Comparison of ENCODE assay signal across 2 cellular contexts in genomic region chr4:180664766-180665368, GRCh38.
TF ChIP-seq lines count a peak whose summit lies in the region.

No MANE protein-coding gene starts in this region.

TF ChIP-seq in WTC11, 78 proteins besides CTCF, POLR2A, EP300 and RAD21 (continued from another document):
- TF ChIP-seq PRDM15 (CRISPR knock-in tag; IDR thresholded peaks at IDR 0.05): no peak
- TF ChIP-seq KAT7 (CRISPR knock-in tag; IDR thresholded peaks at IDR 0.05; ENCODE audit: borderline replicate concordance): no peak

TF ChIP-seq in H1, 55 proteins besides CTCF, POLR2A, EP300 and RAD21 (continued from another document):
- no peak for TF ChIP-seq JUN (IDR thresholded peaks at IDR 0.05; ENCODE audit: low read depth, low read length)
- no peak for TF ChIP-seq TCF12 (IDR thresholded peaks at IDR 0.05; ENCODE audit: low read depth, low read length)
- no peak for TF ChIP-seq POU5F1 (IDR thresholded peaks at IDR 0.05; ENCODE audit: low read depth, low read length)
- TF ChIP-seq EGR1 (IDR thresholded peaks at IDR 0.05; ENCODE audit: borderline replicate concordance, low read depth, low read length): no peak
- TF ChIP-seq CBX5 (IDR thresholded peaks at IDR 0.05; ENCODE audit: low read depth, low read length): no peak
- no peak for TF ChIP-seq KDM1A (IDR thresholded peaks at IDR 0.05; ENCODE audit: borderline replicate concordance, low read length)
- no peak for TF ChIP-seq RFX5 (IDR thresholded peaks at IDR 0.05; ENCODE audit: borderline replicate concordance, low read depth, low read length)
- TF ChIP-seq FOSL1 (IDR thresholded peaks at IDR 0.05; ENCODE audit: insufficient read depth, low read depth, low read length): no peak
- no peak for TF ChIP-seq GABPA (IDR thresholded peaks at IDR 0.05; ENCODE audit: borderline replicate concordance, insufficient read depth, low read length)
